Comparison of ENCODE assay signal across 29 cellular contexts in the genomic region with DNA sequence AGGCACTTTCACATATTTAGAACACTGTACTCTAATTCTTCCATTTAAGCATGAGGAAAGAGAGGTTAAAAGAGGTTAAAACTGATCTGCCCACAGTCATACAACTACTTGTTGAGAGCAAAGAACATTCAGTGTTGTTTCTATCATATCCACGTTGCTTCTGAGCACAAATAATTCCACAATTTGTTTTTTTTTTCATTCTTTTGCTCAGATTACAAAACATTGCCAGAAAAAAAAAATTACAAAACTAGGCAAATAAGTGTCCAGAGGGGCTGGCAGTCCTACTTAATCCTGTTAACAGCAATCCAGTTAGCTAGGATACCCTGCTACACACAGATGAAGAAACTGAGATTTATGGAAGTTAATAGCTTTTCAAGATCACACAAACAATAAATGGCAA. TPM values are rescaled to one million over a fixed set of nuclear protein-coding genes. Genes with fewer than 3 reads are reported as not detected.
DNase-seq lines count a peak whose midpoint lies in the region; ATAC-seq and TF ChIP-seq lines count a peak whose summit lies in the region.
"Had no signal": no experiment of that assay in that cellular context is flagged by ENCODE, and none has a peak within 500 bp of the region (broad histone marks: within the 10 kb centered on the region; RNA-seq: fewer than 3 reads in every experiment).

No MANE protein-coding gene starts in this region.

- H3K9me3 ChIP-seq in tibial nerve = no peaks in the 10 kb centered on the region
- H3K9me3 ChIP-seq: right lobe of liver, SJSA1, thyroid gland had no signal

- H3K9me3 Mint-ChIP-seq in activated CD8-positive, alpha-beta T cell treated with anti-CD3 and anti-CD28 coated beads for 36 hours = peaks cover 5% of the 10 kb centered on the region
- no peaks in the 10 kb centered on the region for H3K9me3 Mint-ChIP-seq in activated CD8-positive, alpha-beta T cell treated with anti-CD3 and anti-CD28 coated beads, Interleukin-2, amount 10 ng/mL, durations not matched to agents 7 days and 5 days (ENCODE audit: insufficient read depth)
- peaks cover 8% of the 10 kb centered on the region for H3K9me3 Mint-ChIP-seq in mesothelial cell of epicardium
- H3K9me3 Mint-ChIP-seq: T-cell had no signal

- no peaks in the 10 kb centered on the region for H3K36me3 ChIP-seq in tibial nerve
- H3K36me3 ChIP-seq: cardiac muscle cell, neural progenitor cell, right lobe of liver, SJSA1, thyroid gland had no signal

- H3K27me3 Mint-ChIP-seq in activated CD8-positive, alpha-beta T cell treated with anti-CD3 and anti-CD28 coated beads for 36 hours = no peaks in the 10 kb centered on the region
- no peaks in the 10 kb centered on the region for H3K27me3 Mint-ChIP-seq in activated CD8-positive, alpha-beta T cell treated with anti-CD3 and anti-CD28 coated beads, Interleukin-2, amount 10 ng/mL, durations not matched to agents 7 days and 5 days (ENCODE audit: low read depth)
- no peaks in the 10 kb centered on the region for H3K27me3 Mint-ChIP-seq in mesothelial cell of epicardium (ENCODE audit: low read depth)
- H3K27me3 Mint-ChIP-seq: activated T-helper 17 cell treated with anti-CD3 and anti-CD28 coated beads, Interleukin-2, amount 50 U/mL, for 72 hours had no signal

- peaks cover 53% of the 10 kb centered on the region for H3K4me1 Mint-ChIP-seq in activated CD8-positive, alpha-beta T cell treated with anti-CD3 and anti-CD28 coated beads for 36 hours (ENCODE audit: low read depth)
- H3K4me1 Mint-ChIP-seq in activated CD8-positive, alpha-beta T cell treated with anti-CD3 and anti-CD28 coated beads, Interleukin-2, amount 10 ng/mL, durations not matched to agents 7 days and 5 days (ENCODE audit: low read depth) = peaks cover 35% of the 10 kb centered on the region
- H3K4me1 Mint-ChIP-seq in mesothelial cell of epicardium = peaks cover 25% of the 10 kb centered on the region
- H3K4me1 Mint-ChIP-seq: neural progenitor cell had no signal

- peak overlapping the region; percentile 47 to 99 (median 74) for H3K27ac ChIP-seq in tibial nerve
- H3K27ac ChIP-seq: 22Rv1, cardiac muscle cell, neural progenitor cell, right lobe of liver, SJSA1 had no signal

- DNase-seq in activated CD8-positive, alpha-beta T cell treated with anti-CD3 and anti-CD28 coated beads for 36 hours = no peak
- no peak for DNase-seq in activated CD8-positive, alpha-beta T cell treated with anti-CD3 and anti-CD28 coated beads, Interleukin-2, amount 10 ng/mL, durations not matched to agents 7 days and 5 days
- DNase-seq in fibroblast of the aortic adventitia (ENCODE audit: low read depth) = peak; percentile 15
- no peak for DNase-seq in mesothelial cell of epicardium (ENCODE audit: low spot score in 2 of 2, unreplicated experiment in 2 of 2)
- DNase-seq in tibial nerve (ENCODE audit: low spot score in 2 of 2) = no peak
- DNase-seq in dermis blood vessel endothelial cell = no peak
- no peak for DNase-seq in nucleus accumbens (lab: John Stamatoyannopoulos, UW)
- no peak for DNase-seq in C1 segment of cervical spinal cord (lab: John Stamatoyannopoulos, UW)
- DNase-seq: activated CD4-positive, alpha-beta T cell treated with anti-CD3 and anti-CD28 coated beads, Interleukin-2, amount 50 U/mL, for 48 hours; activated CD8-positive, alpha-beta memory T cell treated with anti-CD3 and anti-CD28 coated beads, Interleukin-2, amount 50 U/mL, for 48 hours; activated naive CD4-positive, alpha-beta T cell treated with anti-CD3 and anti-CD28 coated beads, Interleukin-2, amount 50 U/mL, for 16 hours; CD4-positive, alpha-beta T cell; EL; endodermal cell; kidney; NCI-H1105 treated with DMSO at 0.1 percent for 48 hours; NCI-H2081; NCI-H2227 treated with DMSO at 0.1 percent for 48 hours; NCI-H69; right lobe of liver; stimulated activated naive CD8-positive, alpha-beta T cell treated with anti-CD3 and anti-CD28 coated beads, Interleukin-15, Interleukin-2, amounts not matched to agents 100 U/mL and 50 U/mL, for 24 hours; T-cell; thyroid gland had no signal

- H3K4me1 ChIP-seq in tibial nerve = peaks cover 0 to 61% (median 25%) of the 10 kb centered on the region in 4 donors
- H3K4me1 ChIP-seq: right lobe of liver, thyroid gland had no signal

- TF ChIP-seq CTCF in activated CD8-positive, alpha-beta T cell treated with anti-CD3 and anti-CD28 coated beads for 36 hours (IDR thresholded peaks at IDR 0.05) = no peak
- TF ChIP-seq CTCF in fibroblast of the aortic adventitia (IDR thresholded peaks at IDR 0.05; ENCODE audit: insufficient read depth, low read length) (no peak), mesothelial cell of epicardium (IDR thresholded peaks at IDR 0.05; ENCODE audit: unreplicated experiment) (no peak), tibial nerve (IDR thresholded peaks at IDR 0.05) (no peak)

- H3K27me3 ChIP-seq in tibial nerve = no peaks in the 10 kb centered on the region
- H3K27me3 ChIP-seq: cardiac muscle cell, right lobe of liver, SJSA1, thyroid gland had no signal

- ATAC-seq in activated CD8-positive, alpha-beta T cell treated with anti-CD3 and anti-CD28 coated beads for 36 hours = no peak
- ATAC-seq in activated CD8-positive, alpha-beta T cell treated with anti-CD3 and anti-CD28 coated beads, Interleukin-2, amount 10 ng/mL, durations not matched to agents 7 days and 5 days = no peak
- ATAC-seq: activated T-helper 17 cell treated with anti-CD3 and anti-CD28 coated beads, Interleukin-2, amount 50 U/mL, for 72 hours; right lobe of liver; stimulated activated naive CD8-positive, alpha-beta T cell treated with anti-CD3 and anti-CD28 coated beads, Interleukin-15, Interleukin-2, amounts not matched to agents 100 U/mL and 50 U/mL, for 24 hours; T-cell had no signal

- intact Hi-C loops in activated CD8-positive, alpha-beta T cell treated with anti-CD3 and anti-CD28 coated beads for 36 hours (cut with micrococcal nuclease) = no loop called here

- H3K27ac Mint-ChIP-seq in activated CD8-positive, alpha-beta T cell treated with anti-CD3 and anti-CD28 coated beads for 36 hours = peak overlapping the region; percentile 67
- no peak overlapping the region for H3K27ac Mint-ChIP-seq in activated CD8-positive, alpha-beta T cell treated with anti-CD3 and anti-CD28 coated beads, Interleukin-2, amount 10 ng/mL, durations not matched to agents 7 days and 5 days
- H3K27ac Mint-ChIP-seq in mesothelial cell of epicardium = peak overlapping the region; percentile 51
- H3K27ac Mint-ChIP-seq: activated T-helper 17 cell treated with anti-CD3 and anti-CD28 coated beads, Interleukin-2, amount 50 U/mL, for 72 hours; CD4-positive, alpha-beta T cell; endodermal cell; neural progenitor cell; T-cell had no signal

- CTCF ChIA-PET in activated CD8-positive, alpha-beta T cell treated with anti-CD3 and anti-CD28 coated beads for 36 hours (lab: Charles Lee) = interaction anchor here (0.6 to 1.5 kb wide), 2 partner anchors 16 to 26 kb away, joined by 3 read pairs; no protein-coding TSS in a partner anchor
- CTCF ChIA-PET in activated CD8-positive, alpha-beta T cell treated with anti-CD3 and anti-CD28 coated beads, Interleukin-2, amount 10 ng/mL, durations not matched to agents 7 days and 5 days (lab: Charles Lee) = no interaction called here

- H3K36me3 Mint-ChIP-seq in activated CD8-positive, alpha-beta T cell treated with anti-CD3 and anti-CD28 coated beads for 36 hours (ENCODE audit: low read depth) = peaks cover 9% of the 10 kb centered on the region
- H3K36me3 Mint-ChIP-seq in activated CD8-positive, alpha-beta T cell treated with anti-CD3 and anti-CD28 coated beads, Interleukin-2, amount 10 ng/mL, durations not matched to agents 7 days and 5 days (ENCODE audit: low read depth) = peaks cover 4% of the 10 kb centered on the region
- peaks cover 5% of the 10 kb centered on the region for H3K36me3 Mint-ChIP-seq in mesothelial cell of epicardium
- H3K36me3 Mint-ChIP-seq: neural progenitor cell, T-cell had no signal

- no peak for TF ChIP-seq POLR2A in tibial nerve (IDR thresholded peaks at IDR 0.05)

- H3K4me3 Mint-ChIP-seq in activated CD8-positive, alpha-beta T cell treated with anti-CD3 and anti-CD28 coated beads for 36 hours = no peak overlapping the region
- no peak overlapping the region for H3K4me3 Mint-ChIP-seq in activated CD8-positive, alpha-beta T cell treated with anti-CD3 and anti-CD28 coated beads, Interleukin-2, amount 10 ng/mL, durations not matched to agents 7 days and 5 days
- H3K4me3 Mint-ChIP-seq in mesothelial cell of epicardium = no peak overlapping the region
- H3K4me3 Mint-ChIP-seq: activated T-helper 17 cell treated with anti-CD3 and anti-CD28 coated beads, Interleukin-2, amount 50 U/mL, for 72 hours; CD4-positive, alpha-beta T cell; endodermal cell; neural progenitor cell; T-cell had no signal

- no peak overlapping the region for H3K4me3 ChIP-seq in fibroblast of the aortic adventitia (ENCODE audit: low read depth, low read length)
- no peak overlapping the region for H3K4me3 ChIP-seq in tibial nerve
- H3K4me3 ChIP-seq: cardiac muscle cell, lung, neural progenitor cell, right lobe of liver, SJSA1, thyroid gland had no signal

- peak; percentile 43 to 80 for TF ChIP-seq EP300 in tibial nerve (IDR thresholded peaks at IDR 0.05)

- 12 to 14% methylated on average over 1 of the region's 1 CpG for WGBS in tibial nerve, 2 donors

- POLR2A ChIA-PET in activated CD8-positive, alpha-beta T cell treated with anti-CD3 and anti-CD28 coated beads for 36 hours (lab: Charles Lee) = no interaction called here
- POLR2A ChIA-PET in activated CD8-positive, alpha-beta T cell treated with anti-CD3 and anti-CD28 coated beads, Interleukin-2, amount 10 ng/mL, durations not matched to agents 7 days and 5 days (lab: Charles Lee) = interaction anchor here (0.6 kb wide), 1 partner anchor 16 kb away, joined by 3 read pairs; no protein-coding TSS in a partner anchor

RNA-seq across cellular contexts. Expression of a gene that starts 6.3 kb away (rescaled TPM):
- 10 to 100 TPM; 14.4 to 15.8 TPM for total RNA-seq in activated CD8-positive, alpha-beta T cell treated with anti-CD3 and anti-CD28 coated beads for 36 hours
- 10 to 100 TPM in 1 of 2 experiments, 1 to 10 TPM in 1; 10.0 to 10.1 TPM for total RNA-seq in activated CD8-positive, alpha-beta T cell treated with anti-CD3 and anti-CD28 coated beads, Interleukin-2, amount 10 ng/mL, durations not matched to agents 7 days and 5 days
- total RNA-seq in fibroblast of the aortic adventitia (ENCODE audit: low replicate concordance) (69.2 and 209 TPM in 2 replicates), mesothelial cell of epicardium (26.5 to 28.7 TPM (median 26.8 TPM) in 3 replicates), tibial nerve (100 to 1,000 TPM; 549 to 892 (median 654) TPM), dermis blood vessel endothelial cell (23.8 and 39.2 TPM in 2 replicates)
